1 cellular context compared by ENCODE assay signal in genomic region chr7:27603813-27604212, GRCh38.
TF ChIP-seq lines count a peak whose summit lies in the region.

No MANE protein-coding gene starts in this region.

TF ChIP-seq in WTC11, 78 proteins besides CTCF, POLR2A, EP300 and RAD21 (continued from another document):
- no peak for TF ChIP-seq ARID4B (CRISPR knock-in tag; IDR thresholded peaks at IDR 0.05; ENCODE audit: borderline replicate concordance)
